Comparison of ENCODE assay signal across 20 cellular contexts in genomic region chr14:74835607-74836250, GRCh38. TPM values are rescaled to one million over a fixed set of nuclear protein-coding genes. Genes with fewer than 3 reads are reported as not detected.
DNase-seq lines count a peak whose midpoint lies in the region; ATAC-seq, FAIRE-seq and TF ChIP-seq lines count a peak whose summit lies in the region.
"Had no signal": no experiment of that assay in that cellular context is flagged by ENCODE, and none has a peak within 500 bp of the region (broad histone marks: within the 10 kb centered on the region; RNA-seq: fewer than 3 reads in every experiment).

No MANE protein-coding gene starts in this region.

- TF ChIP-seq POLR2A in H54 (IDR thresholded peaks at IDR 0.05; ENCODE audit: low read depth, low read length), result no peak

- no peak overlapping the region for H2AFZ ChIP-seq in GM23248

- H3F3A ChIP-seq in GM23248 (ENCODE audit: insufficient read depth), result peaks cover 27% of the 10 kb centered on the region

- no peak for TF ChIP-seq CTCF in nephron progenitor cell (IDR thresholded peaks at IDR 0.05)

- intact Hi-C loops in activated CD4-positive, alpha-beta memory T cell treated with anti-CD3 and anti-CD28 coated beads for 36 hours (cut with micrococcal nuclease), result loop anchor here (5.0 kb wide), 1 partner anchor 343 kb away; the partner anchor contains the start of genes ISCA2 and NPC2

- no peaks in the 10 kb centered on the region for H3K9me3 ChIP-seq in GM23248 (ENCODE audit: low read depth)
- H3K9me3 ChIP-seq: A549, esophagus squamous epithelium, left lung, neutrophil, thyroid gland had no signal

- in situ Hi-C loops in GM23248 (cut with MboI), result no loop called here

- no peak for ATAC-seq in activated T-helper 17 cell treated with anti-CD3 and anti-CD28 coated beads, Interleukin-2, amount 50 U/mL, for 72 hours (replicated peaks)
- ATAC-seq: A549 had no signal

- H3K9me3 Mint-ChIP-seq in activated CD4-positive, alpha-beta memory T cell treated with anti-CD3 and anti-CD28 coated beads for 36 hours, result no peaks in the 10 kb centered on the region
- H3K9me3 Mint-ChIP-seq in activated CD4-positive, alpha-beta memory T cell treated with anti-CD3 and anti-CD28 coated beads, Interleukin-2, amount 10 ng/mL, durations not matched to agents 7 days and 5 days, result no peaks in the 10 kb centered on the region
- H3K9me3 Mint-ChIP-seq in activated T-helper 17 cell treated with anti-CD3 and anti-CD28 coated beads, Interleukin-2, amount 50 U/mL, for 72 hours, result no peaks in the 10 kb centered on the region
- H3K9me3 Mint-ChIP-seq in nephron progenitor cell, result no peaks in the 10 kb centered on the region

- no peaks in the 10 kb centered on the region for H3K79me2 ChIP-seq in GM23248 (ENCODE audit: insufficient read depth)

- H3K4me1 Mint-ChIP-seq in activated CD4-positive, alpha-beta memory T cell treated with anti-CD3 and anti-CD28 coated beads for 36 hours (ENCODE audit: low read depth), result peaks cover 58% of the 10 kb centered on the region
- H3K4me1 Mint-ChIP-seq in activated CD4-positive, alpha-beta memory T cell treated with anti-CD3 and anti-CD28 coated beads, Interleukin-2, amount 10 ng/mL, durations not matched to agents 7 days and 5 days, result peaks cover 51% of the 10 kb centered on the region
- peaks cover 30% of the 10 kb centered on the region for H3K4me1 Mint-ChIP-seq in activated T-helper 17 cell treated with anti-CD3 and anti-CD28 coated beads, Interleukin-2, amount 50 U/mL, for 72 hours
- H3K4me1 Mint-ChIP-seq in nephron progenitor cell, result no peaks in the 10 kb centered on the region

- H3K4me3 ChIP-seq in GM23248, result no peak overlapping the region
- H3K4me3 ChIP-seq: A549, esophagus squamous epithelium, left lung, thyroid gland had no signal

- POLR2A ChIA-PET in activated CD4-positive, alpha-beta memory T cell treated with anti-CD3 and anti-CD28 coated beads for 36 hours (lab: Charles Lee), result no interaction called here
- POLR2A ChIA-PET in activated CD4-positive, alpha-beta memory T cell treated with anti-CD3 and anti-CD28 coated beads, Interleukin-2, amount 10 ng/mL, durations not matched to agents 7 days and 5 days (lab: Charles Lee), result interaction anchor here (0.6 kb wide), 1 partner anchor 25 kb away, joined by 3 read pairs; no protein-coding TSS in a partner anchor

- no peak overlapping the region for H3K27ac ChIP-seq in GM23248
- H3K27ac ChIP-seq: A549, esophagus squamous epithelium, neutrophil, WERI-Rb-1 had no signal

- no peak for FAIRE-seq in H54 (lab: Jason Lieb, UNC)

- H3K36me3 Mint-ChIP-seq in activated CD4-positive, alpha-beta memory T cell treated with anti-CD3 and anti-CD28 coated beads for 36 hours, result peaks cover 5% of the 10 kb centered on the region
- H3K36me3 Mint-ChIP-seq in activated CD4-positive, alpha-beta memory T cell treated with anti-CD3 and anti-CD28 coated beads, Interleukin-2, amount 10 ng/mL, durations not matched to agents 7 days and 5 days (ENCODE audit: low read depth), result peaks cover 15% of the 10 kb centered on the region
- H3K36me3 Mint-ChIP-seq in activated T-helper 17 cell treated with anti-CD3 and anti-CD28 coated beads, Interleukin-2, amount 50 U/mL, for 72 hours (ENCODE audit: low read depth), result peaks cover 41% of the 10 kb centered on the region
- H3K36me3 Mint-ChIP-seq in nephron progenitor cell (ENCODE audit: low read depth), result peaks cover 25% of the 10 kb centered on the region

- no peak overlapping the region for H3K9ac ChIP-seq in GM23248

- peaks cover 20% of the 10 kb centered on the region for H3K36me3 ChIP-seq in GM23248 (ENCODE audit: low read depth)

- H3K4me2 ChIP-seq in GM23248 (ENCODE audit: unreplicated experiment), result peak overlapping the region; percentile 10
- H3K4me2 ChIP-seq: A549 had no signal

- H3K27ac Mint-ChIP-seq in activated CD4-positive, alpha-beta memory T cell treated with anti-CD3 and anti-CD28 coated beads for 36 hours, result peak overlapping the region; percentile 30
- no peak overlapping the region for H3K27ac Mint-ChIP-seq in activated CD4-positive, alpha-beta memory T cell treated with anti-CD3 and anti-CD28 coated beads, Interleukin-2, amount 10 ng/mL, durations not matched to agents 7 days and 5 days
- peak overlapping the region; percentile 23 for H3K27ac Mint-ChIP-seq in activated T-helper 17 cell treated with anti-CD3 and anti-CD28 coated beads, Interleukin-2, amount 50 U/mL, for 72 hours
- peak overlapping the region; percentile 81 for H3K27ac Mint-ChIP-seq in nephron progenitor cell

- H3K9me2 ChIP-seq in GM23248 (ENCODE audit: insufficient read depth), result no peaks in the 10 kb centered on the region

- no peak for DNase-seq in activated CD4-positive, alpha-beta memory T cell treated with anti-CD3 and anti-CD28 coated beads for 36 hours
- DNase-seq in activated CD4-positive, alpha-beta memory T cell treated with anti-CD3 and anti-CD28 coated beads, Interleukin-2, amount 10 ng/mL, durations not matched to agents 7 days and 5 days, result no peak
- DNase-seq in GM23248, result no peak
- no peak for DNase-seq in nephron progenitor cell
- no peak for DNase-seq in OCI-M1 (lab: John Stamatoyannopoulos, UW)
- DNase-seq in H54 (ENCODE audit: insufficient read length, low spot score), result no peak
- no peak for DNase-seq in NOMO-1 treated with DMSO at 0.1 percent for 48 hours (lab: John Stamatoyannopoulos, UW; ENCODE audit: unreplicated experiment)
- DNase-seq: activated gamma-delta T cell, esophagus squamous epithelium, left lung, NCI-H2029, NCI-H748 treated with DMSO at 0.1 percent for 48 hours, SHP77 treated with DMSO at 0.1 percent for 48 hours, thyroid gland, WERI-Rb-1 had no signal

- H3K27me3 Mint-ChIP-seq in activated CD4-positive, alpha-beta memory T cell treated with anti-CD3 and anti-CD28 coated beads for 36 hours, result no peaks in the 10 kb centered on the region
- no peaks in the 10 kb centered on the region for H3K27me3 Mint-ChIP-seq in activated CD4-positive, alpha-beta memory T cell treated with anti-CD3 and anti-CD28 coated beads, Interleukin-2, amount 10 ng/mL, durations not matched to agents 7 days and 5 days
- no peaks in the 10 kb centered on the region for H3K27me3 Mint-ChIP-seq in activated T-helper 17 cell treated with anti-CD3 and anti-CD28 coated beads, Interleukin-2, amount 50 U/mL, for 72 hours
- H3K27me3 Mint-ChIP-seq in nephron progenitor cell (ENCODE audit: low read depth, poor library complexity), result no peaks in the 10 kb centered on the region

- WGBS in GM23248 (ENCODE audit: low coverage in 1 of 2, low lambda C conversion rate in 2 of 2, missing lambda C conversion rate in 2 of 2), 2 experiments, result 73 to 74% methylated on average over 7 of the region's 7 CpGs

- H3K4me1 ChIP-seq in GM23248 (ENCODE audit: insufficient read depth), result peaks cover 18% of the 10 kb centered on the region
- H3K4me1 ChIP-seq: A549 had no signal

- H3K27me3 ChIP-seq in GM23248 (replicated peaks; ENCODE audit: insufficient read depth), result no peaks in the 10 kb centered on the region
- H3K27me3 ChIP-seq: esophagus squamous epithelium, left lung, neutrophil, thyroid gland had no signal

- H4K20me1 ChIP-seq in GM23248 (ENCODE audit: insufficient read depth), result no peaks in the 10 kb centered on the region

- H3K4me3 Mint-ChIP-seq in activated CD4-positive, alpha-beta memory T cell treated with anti-CD3 and anti-CD28 coated beads for 36 hours, result no peak overlapping the region
- H3K4me3 Mint-ChIP-seq in activated CD4-positive, alpha-beta memory T cell treated with anti-CD3 and anti-CD28 coated beads, Interleukin-2, amount 10 ng/mL, durations not matched to agents 7 days and 5 days, result no peak overlapping the region
- H3K4me3 Mint-ChIP-seq in activated T-helper 17 cell treated with anti-CD3 and anti-CD28 coated beads, Interleukin-2, amount 50 U/mL, for 72 hours, result no peak overlapping the region
- H3K4me3 Mint-ChIP-seq in nephron progenitor cell, result no peak overlapping the region

- CTCF ChIA-PET in activated CD4-positive, alpha-beta memory T cell treated with anti-CD3 and anti-CD28 coated beads for 36 hours (lab: Charles Lee), result interaction anchor here (0.8 to 2.3 kb wide), 2 partner anchors 12 to 25 kb away, joined by 3 to 8 read pairs; no protein-coding TSS in a partner anchor
- CTCF ChIA-PET in activated CD4-positive, alpha-beta memory T cell treated with anti-CD3 and anti-CD28 coated beads, Interleukin-2, amount 10 ng/mL, durations not matched to agents 7 days and 5 days (lab: Charles Lee), result interaction anchor here (1.2 to 1.8 kb wide), 3 partner anchors 25 to 73 kb away, joined by 3 to 6 read pairs (median 4); partner anchors contain the start of gene YLPM1

RNA-seq across cellular contexts. Expression of gene PROX2, which starts 40.2 kb away (rescaled TPM):
- under 1 TPM; 0.19 to 0.33 TPM for total RNA-seq in activated CD4-positive, alpha-beta memory T cell treated with anti-CD3 and anti-CD28 coated beads for 36 hours
- total RNA-seq in activated CD4-positive, alpha-beta memory T cell treated with anti-CD3 and anti-CD28 coated beads, Interleukin-2, amount 10 ng/mL, durations not matched to agents 7 days and 5 days, result not detected
- not detected in 2 replicates for total RNA-seq in GM23248 (2014; rRNA removed; shearing (Covaris generic))
- polyA plus RNA-seq in GM23248 (2016; fragmentation: Nextera tagmentation; extraction: Ambion mirVana), result 0.05 TPM in 1 of 2 replicates, not detected in the other
- total RNA-seq in activated T-helper 17 cell treated with anti-CD3 and anti-CD28 coated beads, Interleukin-2, amount 50 U/mL, for 72 hours, result under 1 TPM; 0.71 TPM
- total RNA-seq: esophagus squamous epithelium, LHCN-M2, skeletal muscle tissue, thyroid gland had no signal
- polyA plus RNA-seq: A549 had no signal

RNA-seq across cellular contexts. Expression of gene DLST, which starts 46.0 kb away (rescaled TPM):
- total RNA-seq in activated CD4-positive, alpha-beta memory T cell treated with anti-CD3 and anti-CD28 coated beads for 36 hours, result 100 to 1,000 TPM; 132 to 137 TPM
- total RNA-seq in activated CD4-positive, alpha-beta memory T cell treated with anti-CD3 and anti-CD28 coated beads, Interleukin-2, amount 10 ng/mL, durations not matched to agents 7 days and 5 days, result 100 to 1,000 TPM; 106 to 108 TPM
- total RNA-seq in GM23248 (2014; rRNA removed; shearing (Covaris generic)), result 60.8 and 88.1 TPM in 2 replicates
- 11.8 and 12.4 TPM in 2 replicates for polyA plus RNA-seq in GM23248 (2016; fragmentation: Nextera tagmentation; extraction: Ambion mirVana)
- 100 to 1,000 TPM; 102 to 132 TPM for total RNA-seq in activated T-helper 17 cell treated with anti-CD3 and anti-CD28 coated beads, Interleukin-2, amount 50 U/mL, for 72 hours
